In the genomic region with DNA sequence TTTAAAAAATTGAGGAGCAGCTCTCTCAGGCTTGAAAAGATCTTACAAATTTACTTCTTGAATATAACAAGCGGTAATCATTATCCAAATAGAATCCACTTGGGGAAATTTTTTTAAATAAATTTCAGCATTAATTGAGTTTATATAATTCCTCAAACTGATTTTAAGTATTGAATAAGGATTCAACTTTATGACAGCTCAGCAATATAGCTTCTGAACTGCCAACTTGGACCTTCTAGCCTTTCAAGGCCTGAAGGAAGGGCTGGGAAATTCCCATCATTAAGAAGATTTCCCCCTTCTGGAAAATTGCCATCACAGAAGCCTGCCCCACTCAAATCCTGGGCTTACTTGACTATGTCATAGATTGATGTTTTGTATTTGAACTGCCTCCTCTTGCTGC, we compare ENCODE assay signal across 24 cellular contexts. TPM values are rescaled to one million over a fixed set of nuclear protein-coding genes. Genes with fewer than 3 reads are reported as not detected.
DNase-seq lines count a peak whose midpoint lies in the region; ATAC-seq, FAIRE-seq and TF ChIP-seq lines count a peak whose summit lies in the region.
"Had no signal": no experiment of that assay in that cellular context is flagged by ENCODE, and none has a peak within 500 bp of the region (broad histone marks: within the 10 kb centered on the region; RNA-seq: fewer than 3 reads in every experiment).

No MANE protein-coding gene starts in this region.

- H3K4me1 ChIP-seq in A549 (no peaks in the 10 kb centered on the region), A673 (ENCODE audit: insufficient read depth, low read length, poor library complexity, severe bottlenecking) (no peaks in the 10 kb centered on the region), IMR-90 (ENCODE audit: control insufficient read depth, insufficient read depth, low read length) (no peaks in the 10 kb centered on the region), prostate gland (replicated peaks) (no peaks in the 10 kb centered on the region), BE2C (no peaks in the 10 kb centered on the region)

- H3K18ac ChIP-seq in IMR-90 (ENCODE audit: low read depth, low read length) = no peak overlapping the region

- ATAC-seq in A549 (no peak), IMR-90 (ENCODE audit: low read depth) (no peak), GM21367 (IDR thresholded peaks at IDR 0.05; ENCODE audit: unreplicated experiment) (no peak)

- in situ Hi-C loops in IMR-90 (cut with MboI; ENCODE audit: low sequenced_read_pairs) = no loop called here

- H3K27me3 ChIP-seq in A673 (replicated peaks; ENCODE audit: insufficient read depth, low read depth, low read length, poor library complexity) (no peaks in the 10 kb centered on the region), IMR-90 (ENCODE audit: control insufficient read depth, insufficient read depth, low read length) (no peaks in the 10 kb centered on the region), prostate gland (replicated peaks; ENCODE audit: insufficient read depth) (no peaks in the 10 kb centered on the region), BE2C (no peaks in the 10 kb centered on the region)

- H4K8ac ChIP-seq in IMR-90 (ENCODE audit: low read depth in 2 of 2, low read length in 2 of 2) = no peak overlapping the region

- no peak overlapping the region for H4K91ac ChIP-seq in IMR-90 (ENCODE audit: insufficient read depth, low read depth, low read length)

- CTCF ChIA-PET in A549 (lab: Yijun Ruan, JAX) = interaction anchor here (2.6 kb wide), 1 partner anchor 11 kb away, joined by 7 read pairs; no protein-coding TSS in a partner anchor
- CTCF ChIA-PET in A673 (lab: Charles Lee) = no interaction called here
- CTCF ChIA-PET in IMR-90 (lab: Yijun Ruan, JAX) = interaction anchor here (0.5 to 1.5 kb wide), 2 partner anchors 7 to 772 kb away, joined by 3 to 5 read pairs; no protein-coding TSS in a partner anchor

- TF ChIP-seq POLR2A in A549 (IDR thresholded peaks at IDR 0.05; ENCODE audit: low read length) (no peak), IMR-90 (IDR thresholded peaks at IDR 0.05; ENCODE audit: low read depth, low read length) (no peak), prostate gland (IDR thresholded peaks at IDR 0.05) (no peak)

- no peak overlapping the region for H2AK9ac ChIP-seq in IMR-90 (replicated peaks; ENCODE audit: low read depth, low read length, poor library complexity)

- no peak for TF ChIP-seq EP300 in A549 (IDR thresholded peaks at IDR 0.05)

- WGBS in A549 (ENCODE audit: missing lambda C conversion rate) = 98% methylated on average over 1 of the region's 1 CpG
- WGBS in IMR-90 (ENCODE audit: extremely low coverage in 2 of 2, insufficient read length in 1 of 2), 2 experiments = no CpG with 5 or more reads among the region's 1 CpG
- WGBS in prostate gland = 98% methylated on average over 1 of the region's 1 CpG

- H3K9me3 ChIP-seq in A549 (no peaks in the 10 kb centered on the region), A673 (ENCODE audit: low read depth, low read length, poor library complexity, severe bottlenecking) (no peaks in the 10 kb centered on the region), IMR-90 (ENCODE audit: control insufficient read depth, insufficient read depth, low read length) (no peaks in the 10 kb centered on the region), prostate gland (no peaks in the 10 kb centered on the region), BE2C (no peaks in the 10 kb centered on the region)

- no peak overlapping the region for H2AK5ac ChIP-seq in IMR-90 (ENCODE audit: low read depth, low read length)

- FAIRE-seq in A549 (lab: Jason Lieb, UNC) = no peak
- FAIRE-seq: G401.6, GM12892, H1 had no signal

- POLR2A ChIA-PET in A549 (lab: Yijun Ruan, JAX) = no interaction called here
- POLR2A ChIA-PET in A673 (lab: Charles Lee; ENCODE audit: low non-redundant PET) = no interaction called here
- POLR2A ChIA-PET in IMR-90 (lab: Charles Lee; ENCODE audit: unreplicated experiment) = no interaction called here

- H3K23ac ChIP-seq in IMR-90 (ENCODE audit: low read depth, low read length) = no peak overlapping the region

- DNase-seq in A549 (ENCODE audit: low read depth in 1 of 2, low spot score in 1 of 2) (no peak), A673 (ENCODE audit: low spot score) (peak; percentile 10), IMR-90 (no peak), glomerular visceral epithelial cell (ENCODE audit: extremely low spot score) (peak; percentile 13), prostate gland (ENCODE audit: low spot score) (no peak), BE2C (no peak), amniotic stem cell (lab: John Stamatoyannopoulos, UW) (no peak)
- DNase-seq: ACHN; AML-193; C1 segment of cervical spinal cord; Calu3; CD4-positive, alpha-beta memory T cell; COR-L47; DMS53; DMS79 treated with DMSO at 0.1 percent for 48 hours; GM23248; H7; HCEC 1CT had no signal

- H2BK5ac ChIP-seq in IMR-90 (ENCODE audit: low read depth, low read length, poor library complexity, severe bottlenecking) = no peak overlapping the region

- TF ChIP-seq CTCF in A549 (IDR thresholded peaks at IDR 0.05) (no peak), A673 (conservative IDR thresholded peaks at IDR 0.05; ENCODE audit: low read depth, low read length) (no peak), IMR-90 (conservative IDR thresholded peaks at IDR 0.05; ENCODE audit: low read depth, low read length) (no peak), prostate gland (IDR thresholded peaks at IDR 0.05) (no peak), BE2C (IDR thresholded peaks at IDR 0.05; ENCODE audit: low read depth, low read length) (no peak)

- no peak overlapping the region for H2BK20ac ChIP-seq in IMR-90 (ENCODE audit: low read depth, low read length)

- no peak overlapping the region for H3K56ac ChIP-seq in IMR-90 (ENCODE audit: extremely low read depth, insufficient read depth, low read length)

- H2BK120ac ChIP-seq in IMR-90 (ENCODE audit: low read depth, low read length) = no peak overlapping the region

- no peak overlapping the region for H2AFZ ChIP-seq in IMR-90 (replicated peaks; ENCODE audit: low read length, poor library complexity)
- H2AFZ ChIP-seq: GM23248 had no signal

- no peak overlapping the region for H3K14ac ChIP-seq in IMR-90 (replicated peaks; ENCODE audit: low read depth, low read length)

- no peaks in the 10 kb centered on the region for H3K79me1 ChIP-seq in IMR-90 (ENCODE audit: low read depth in 1 of 2, low read length in 2 of 2)

- no peaks in the 10 kb centered on the region for H4K20me1 ChIP-seq in IMR-90 (ENCODE audit: insufficient read depth, low read length)

- H4K5ac ChIP-seq in IMR-90 (ENCODE audit: low read depth, low read length) = no peak overlapping the region

- H3K36me3 ChIP-seq in A673 (ENCODE audit: insufficient read depth, low read length, poor library complexity, severe bottlenecking) (no peaks in the 10 kb centered on the region), IMR-90 (ENCODE audit: control insufficient read depth, insufficient read depth, low read length) (no peaks in the 10 kb centered on the region), prostate gland (no peaks in the 10 kb centered on the region), BE2C (no peaks in the 10 kb centered on the region)

- H3K4ac ChIP-seq in IMR-90 (ENCODE audit: low read depth, low read length) = no peak overlapping the region

- TF ChIP-seq RAD21 in A549 (conservative IDR thresholded peaks at IDR 0.05 in 1 of 2, IDR thresholded peaks at IDR 0.05 in 1 of 2) = no peak
- TF ChIP-seq RAD21 in IMR-90 (IDR thresholded peaks at IDR 0.05; ENCODE audit: low read length) = no peak

- H3K4me3 ChIP-seq in A549 (no peak overlapping the region), A673 (ENCODE audit: low read depth, low read length, poor library complexity, severe bottlenecking) (no peak overlapping the region), IMR-90 (ENCODE audit: insufficient read depth, low read depth, low read length) (no peak overlapping the region), prostate gland (no peak overlapping the region), BE2C (ENCODE audit: low read depth, low read length) (no peak overlapping the region)
- H3K4me3 ChIP-seq: GM23248 had no signal

- no TSS peak for BruUV-seq in A673 (replicated peaks; lab: Mats Ljungman, UMichigan)
- BruUV-seq in IMR-90 (replicated peaks; lab: Mats Ljungman, UMichigan) = no TSS peak

- H3K27ac ChIP-seq in A549 (no peak overlapping the region), A673 (ENCODE audit: low read depth, low read length, poor library complexity, severe bottlenecking) (no peak overlapping the region), IMR-90 (ENCODE audit: insufficient read depth, low read length) (no peak overlapping the region), prostate gland (no peak overlapping the region)
- H3K27ac ChIP-seq: GM23248 had no signal

- H2BK15ac ChIP-seq in IMR-90 (ENCODE audit: low read depth, low read length) = no peak overlapping the region

- H3K4me2 ChIP-seq in A549 = no peak overlapping the region
- no peak overlapping the region for H3K4me2 ChIP-seq in IMR-90 (ENCODE audit: low read depth, low read length)

- no peak overlapping the region for H3K9ac ChIP-seq in IMR-90 (ENCODE audit: low read depth, low read length)
- H3K9ac ChIP-seq: GM23248 had no signal

- dilution Hi-C loops in IMR-90 (cut with HindIII; ENCODE audit: low sequenced_read_pairs, unreplicated experiment) = no loop called here

- H3K9me1 ChIP-seq in IMR-90 (ENCODE audit: insufficient read depth, low read length) = no peaks in the 10 kb centered on the region

- intact Hi-C loops in A673 (cut with micrococcal nuclease; ENCODE audit: unreplicated experiment) (no loop called here), IMR-90 (cut with micrococcal nuclease) (loop anchor here (5.0 kb wide), 1 partner anchor 504 kb away; no protein-coding TSS in a partner anchor), prostate gland (cut with DNase I) (no loop called here)

TF ChIP-seq in A549, 52 proteins besides CTCF, POLR2A, EP300 and RAD21:
- TF ChIP-seq ESRRA (IDR thresholded peaks at IDR 0.05; ENCODE audit: borderline replicate concordance, low read length) (no peak), MAFK (IDR thresholded peaks at IDR 0.05; ENCODE audit: partially characterized antibody) (peak; percentile 59)

TF ChIP-seq in IMR-90, 13 proteins besides CTCF, POLR2A, EP300 and RAD21 (continues in another document):
- peak; percentile 60 for TF ChIP-seq MAFK (IDR thresholded peaks at IDR 0.05; ENCODE audit: low read depth, low read length)

RNA-seq across cellular contexts. Expression of a gene that starts 57.5 kb away (rescaled TPM):
- polyA plus RNA-seq in A549 (2011; rRNA removed) (not detected in 2 replicates), A549 (2017; fragmentation: RNase III; extraction: RNeasy Plus Mini Kit Qiagen cat#74134 plus additional on column Dnase treatment) (0.12 TPM in 1 of 3 replicates, not detected in the others), IMR-90 (2012; rRNA removed) (not detected in 2 replicates)
- polyA plus RNA-seq in A549 (2012; cell fraction: cytosol; rRNA removed) = 0.01 TPM in 1 of 2 replicates, not detected in the other
- 0.06 and 0.13 TPM in 2 replicates for polyA plus RNA-seq in A549 (2012; cell fraction: nucleus; rRNA removed)
- not detected in 2 replicates for polyA minus RNA-seq in A549 (2011; rRNA and poly(A)+ RNA removed)
- total RNA-seq in A673 (2021) (0.24 and 0.39 TPM in 2 replicates), IMR-90 (2012; rRNA removed) (not detected in 2 replicates), prostate gland (not detected)
- not detected in 2 replicates for polyA plus RNA-seq in IMR-90 (2012; cell fraction: cytosol; rRNA removed)
- polyA plus RNA-seq in IMR-90 (2012; cell fraction: nucleus; rRNA removed; ENCODE audit: low replicate concordance) = 0.10 TPM in 2 replicates
- polyA plus RNA-seq in BE2C (2012; ENCODE audit: insufficient read depth, insufficient read length, low read depth) = not detected
- total RNA-seq: A172; CD4-positive, alpha-beta memory T cell; GM23248; H1; H7 had no signal
- polyA plus RNA-seq: BJ; CD4-positive, alpha-beta memory T cell; GM23248; H1 had no signal

Comparison
In these comparisons a context has a peak if more than half of its experiments do, and no peak if none do; other contexts are left out.
1. DNase-seq: peak in A673 (single experiment) and glomerular visceral epithelial cell (single experiment); none in A549 (0 of 2), IMR-90 (single experiment), prostate gland (single experiment), BE2C (single experiment) and amniotic stem cell (single experiment).